Comparison of ENCODE assay signal across 9 cellular contexts in genomic region chr1:201511925-201512539, GRCh38. TPM values are rescaled to one million over a fixed set of nuclear protein-coding genes. Genes with fewer than 3 reads are reported as not detected.
DNase-seq lines count a peak whose midpoint lies in the region; ATAC-seq and TF ChIP-seq lines count a peak whose summit lies in the region.
"Had no signal": no experiment of that assay in that cellular context is flagged by ENCODE, and none has a peak within 500 bp of the region (broad histone marks: within the 10 kb centered on the region; RNA-seq: fewer than 3 reads in every experiment).

No MANE protein-coding gene starts in this region.

- H3K9me2 ChIP-seq in OCI-LY7 (ENCODE audit: insufficient read depth, low read length), result no peaks in the 10 kb centered on the region

- intact Hi-C loops in OCI-LY7 (cut with micrococcal nuclease; ENCODE audit: unreplicated experiment), result no loop called here
- intact Hi-C loops in posterior cingulate gyrus (cut with DNase I), result no loop called here

- DNase-seq in OCI-LY7 (ENCODE audit: low spot score) (peak; percentile 62), globus pallidus (ENCODE audit: low spot score) (peak; percentile 85), posterior cingulate gyrus (peak; percentile 50 to 94 (median 64)), HK-2 (ENCODE audit: unreplicated experiment) (no peak), NCI-H82 (lab: John Stamatoyannopoulos, UW) (no peak), NCI-H1436 treated with DMSO at 0.1 percent for 48 hours (lab: John Stamatoyannopoulos, UW) (no peak), NCI-H2029 (lab: John Stamatoyannopoulos, UW) (no peak)

- H3K4me2 ChIP-seq in OCI-LY7 (ENCODE audit: low read length), result peak overlapping the region; percentile 79
- H3K4me2 ChIP-seq: PC-9 had no signal

- H3K79me2 ChIP-seq in OCI-LY7 (ENCODE audit: insufficient read depth, low read depth, low read length), result no peaks in the 10 kb centered on the region

- peak overlapping the region; percentile 90 for H2AFZ ChIP-seq in OCI-LY7 (ENCODE audit: low read length)
- H2AFZ ChIP-seq: PC-9 had no signal

- CTCF ChIA-PET in OCI-LY7 (lab: Charles Lee; ENCODE audit: unreplicated experiment), result interaction anchor here (0.5 to 6.1 kb wide), 9 partner anchors 9 to 71 kb away, joined by 3 to 82 read pairs (median 4); no protein-coding TSS in a partner anchor

- no peak for TF ChIP-seq CTCF in OCI-LY7 (conservative IDR thresholded peaks at IDR 0.05; ENCODE audit: low read length)

- ATAC-seq in GM21515 (IDR thresholded peaks at IDR 0.05; ENCODE audit: unreplicated experiment), result peak; percentile 45

- BruUV-seq in OCI-LY7 (replicated peaks; lab: Mats Ljungman, UMichigan), result no TSS peak

- no peaks in the 10 kb centered on the region for H3K36me3 ChIP-seq in OCI-LY7 (ENCODE audit: insufficient read depth, low read length)

- peaks cover 59% of the 10 kb centered on the region for H3K4me1 ChIP-seq in OCI-LY7 (ENCODE audit: insufficient read depth, low read length, poor library complexity, severe bottlenecking)

- H3K4me3 ChIP-seq in OCI-LY7 (ENCODE audit: low read depth, low read length, poor library complexity, severe bottlenecking), result peak overlapping the region; percentile 46
- H3K4me3 ChIP-seq: PC-9 had no signal

- POLR2A ChIA-PET in OCI-LY7 (lab: Charles Lee), result interaction anchor here (0.5 to 4.4 kb wide), 6 partner anchors 10 to 1261 kb away, joined by 3 to 39 read pairs (median 5); no protein-coding TSS in a partner anchor

- H3K9me3 ChIP-seq in OCI-LY7 (ENCODE audit: low read length), result no peaks in the 10 kb centered on the region

- H4K20me1 ChIP-seq in OCI-LY7 (ENCODE audit: insufficient read depth, low read length), result no peaks in the 10 kb centered on the region

- H3K27ac ChIP-seq in OCI-LY7 (ENCODE audit: low read depth, low read length, poor library complexity, severe bottlenecking), result peak overlapping the region; percentile 58
- H3K27ac ChIP-seq: PC-9 had no signal

RNA-seq across cellular contexts. Expression of gene CSRP1, which starts 5.1 kb away (rescaled TPM):
- 46.4 and 52.8 TPM in 2 replicates for total RNA-seq in OCI-LY7 (2014; rRNA removed; shearing (Covaris generic))
- total RNA-seq in OCI-LY7 (2022), result 72.2 and 89.8 TPM in 2 replicates

RNA-seq across cellular contexts. Expression of gene NAV1, which starts 26.9 kb away (rescaled TPM):
- 2.5 and 4.2 TPM in 2 replicates for total RNA-seq in OCI-LY7 (2014; rRNA removed; shearing (Covaris generic))
- 19.8 and 20.7 TPM in 2 replicates for total RNA-seq in OCI-LY7 (2022)

RNA-seq across cellular contexts. Expression of gene PHLDA3, which starts 43.0 kb away (rescaled TPM):
- not detected in 2 replicates for total RNA-seq in OCI-LY7 (2014; rRNA removed; shearing (Covaris generic))
- not detected in 2 replicates for total RNA-seq in OCI-LY7 (2022)

Comparison
In these comparisons a context has a peak if more than half of its experiments do, and no peak if none do; other contexts are left out.
1. DNase-seq: peak in OCI-LY7 (single experiment), globus pallidus (single experiment) and posterior cingulate gyrus (10 of 10); none in HK-2 (single experiment), NCI-H82 (single experiment), NCI-H1436 treated with DMSO at 0.1 percent for 48 hours (single experiment) and NCI-H2029 (single experiment).